In the genomic region with DNA sequence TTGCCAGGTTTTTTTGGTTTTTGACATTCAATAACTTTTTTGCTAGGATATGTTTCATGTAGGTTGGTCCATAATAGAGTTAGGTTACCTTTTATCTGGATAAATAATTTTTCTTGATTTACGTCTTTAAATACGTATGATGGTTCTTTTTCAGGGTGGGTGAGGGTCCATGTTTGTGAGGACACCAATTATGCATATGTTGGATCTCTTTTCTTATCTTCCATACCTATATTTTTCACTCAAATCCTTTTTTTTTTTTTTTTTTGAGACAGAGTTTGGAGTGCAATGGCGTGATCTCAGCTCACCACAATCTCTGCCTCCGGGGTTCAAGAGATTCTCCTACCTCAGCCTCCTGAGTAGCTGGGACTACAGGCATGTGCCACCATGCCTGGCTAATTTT, we compare ENCODE assay signal across 25 cellular contexts.
"Had no signal": no experiment of that assay in that cellular context is flagged by ENCODE, and none has a peak within 500 bp of the region (broad histone marks: within the 10 kb centered on the region; RNA-seq: fewer than 3 reads in every experiment).

No MANE protein-coding gene starts in this region.

- FAIRE-seq: endothelial cell of umbilical vein, islet of Langerhans, keratinocyte had no signal

- DNase-seq: dermis blood vessel endothelial cell; dorsolateral prefrontal cortex; effector CD4-positive, alpha-beta T cell; effector memory CD4-positive, alpha-beta T cell; esophagus squamous epithelium; foreskin fibroblast; foreskin melanocyte; gastrocnemius medialis; glutamatergic neuron; head of caudate nucleus; heart right ventricle; hippocampal formation; left cardiac atrium; left lung; left ventricle myocardium superior; lower lobe of right lung; mesenchymal stem cell; naive B cell; naive thymus-derived CD8-positive, alpha-beta T cell had no signal

- H3K27me3 ChIP-seq: dorsolateral prefrontal cortex, esophagus squamous epithelium, gastrocnemius medialis, heart right ventricle, left lung had no signal

- ATAC-seq: esophagus mucosa; gastrocnemius medialis; heart right ventricle; left cardiac atrium; left lung; left ventricle myocardium superior; lower lobe of right lung; naive thymus-derived CD8-positive, alpha-beta T cell had no signal

- H3K4me3 ChIP-seq: coronary artery, dorsolateral prefrontal cortex, esophagus squamous epithelium, gastrocnemius medialis, heart right ventricle, left lung, lower lobe of right lung, mucosa of descending colon had no signal

- H3K4me1 ChIP-seq: gastrocnemius medialis, lower lobe of right lung had no signal

- H3K9me3 ChIP-seq: gastrocnemius medialis had no signal

- H3K27ac ChIP-seq: coronary artery, dorsolateral prefrontal cortex, esophagus squamous epithelium, gastrocnemius medialis, heart right ventricle, left lung, lower lobe of right lung had no signal

- H3K36me3 ChIP-seq: esophagus squamous epithelium, gastrocnemius medialis, heart right ventricle, left lung, lower lobe of right lung had no signal
